In the genomic region with DNA sequence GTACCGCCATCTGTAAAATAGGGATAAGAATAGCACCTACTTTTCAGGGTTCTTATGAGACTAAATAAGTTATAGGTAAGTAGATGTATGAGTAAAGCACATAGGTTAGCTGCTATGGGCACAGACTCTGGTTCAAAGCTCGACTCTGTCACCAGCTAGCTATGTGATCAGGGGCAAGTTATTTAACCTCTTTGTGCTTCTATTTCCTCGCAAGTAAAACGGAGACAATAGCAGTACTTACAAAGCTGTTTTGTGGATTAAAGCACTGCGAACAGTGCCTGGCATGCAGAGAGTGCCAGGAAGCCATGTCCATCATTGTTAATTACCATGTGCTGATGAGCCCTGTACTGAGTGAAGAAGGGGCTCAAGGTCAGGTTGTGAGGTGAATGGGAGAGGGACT, we compare ENCODE assay signal across 15 cellular contexts. TPM values are rescaled to one million over a fixed set of nuclear protein-coding genes. Genes with fewer than 3 reads are reported as not detected.
DNase-seq lines count a peak whose midpoint lies in the region; ATAC-seq, FAIRE-seq and TF ChIP-seq lines count a peak whose summit lies in the region.
"Had no signal": no experiment of that assay in that cellular context is flagged by ENCODE, and none has a peak within 500 bp of the region (broad histone marks: within the 10 kb centered on the region; RNA-seq: fewer than 3 reads in every experiment).

No MANE protein-coding gene starts in this region.

- no peak overlapping the region for H2BK120ac ChIP-seq in H9 (ENCODE audit: low read depth, low read length, poor library complexity, severe bottlenecking)
- no peak overlapping the region for H2BK120ac ChIP-seq in H1 (replicated peaks; ENCODE audit: low read depth, low read length)

- H3K9ac ChIP-seq in H9 (ENCODE audit: extremely low read depth, insufficient read length, low read length) (no peak overlapping the region), H1 (replicated peaks in 1 of 4; ENCODE audit: extremely low read depth in 1 of 4, low read depth in 3 of 4, low read length in 3 of 4) (no peak overlapping the region)

- H4K91ac ChIP-seq in H9 (ENCODE audit: insufficient read length, low read depth, low read length) (no peak overlapping the region), H1 (replicated peaks; ENCODE audit: insufficient read length, low read length) (no peak overlapping the region)

- TF ChIP-seq CTCF in H9 (conservative IDR thresholded peaks at IDR 0.05): no peak
- TF ChIP-seq CTCF in H1 (IDR thresholded peaks at IDR 0.05; ENCODE audit: control extremely low read depth in 1 of 3, insufficient read depth in 1 of 3, low read depth in 1 of 3, low read length in 3 of 3): peak in 1 of 3 experiments; percentile 13; a peak in 1 of 4 replicates
- TF ChIP-seq CTCF in nephron (IDR thresholded peaks at IDR 0.05; ENCODE audit: unreplicated experiment in 3 of 3): no peak
- no peak for TF ChIP-seq CTCF in mesothelial cell of epicardium (IDR thresholded peaks at IDR 0.05; ENCODE audit: unreplicated experiment)

- H3K4me3 Mint-ChIP-seq in CD4-positive, CD25-positive, alpha-beta regulatory T cell: peak overlapping the region in 2 of 4 donors; percentile 57 to 68
- H3K4me3 Mint-ChIP-seq in H9: peak overlapping the region in 1 of 2 experiments; percentile 56; a peak in 1 of 5 replicates
- peak overlapping the region in 2 of 3 experiments; percentile 34 to 44 for H3K4me3 Mint-ChIP-seq in nephron
- no peak overlapping the region for H3K4me3 Mint-ChIP-seq in mesothelial cell of epicardium
- H3K4me3 Mint-ChIP-seq: CD8-positive, alpha-beta T cell had no signal

- no peak for DNase-seq in CD4-positive, CD25-positive, alpha-beta regulatory T cell
- no peak for DNase-seq in H9
- no peak for DNase-seq in H1 (ENCODE audit: low read depth in 1 of 2, low spot score in 2 of 2)
- no peak for DNase-seq in mesothelial cell of epicardium (ENCODE audit: low spot score in 2 of 2, unreplicated experiment in 2 of 2)
- DNase-seq: AML-193; CD8-positive, alpha-beta T cell; DMS 273 treated with DMSO at 0.1 percent for 48 hours; NCI-H146; NCI-H2227 treated with DMSO at 0.1 percent for 48 hours; NCI-H524 treated with DMSO at 0.1 percent for 48 hours; SJCRH30 had no signal

- H2BK12ac ChIP-seq in H9 (ENCODE audit: insufficient read length, low read depth, low read length) (no peak overlapping the region), H1 (ENCODE audit: low read depth, low read length) (peak overlapping the region; percentile 87; the same call in 1 of the 2 replicates)

- peaks cover 0 to 14% (median 7%) of the 10 kb centered on the region in 4 donors for H3K4me1 Mint-ChIP-seq in CD4-positive, CD25-positive, alpha-beta regulatory T cell
- peaks cover 12 to 18% of the 10 kb centered on the region in 2 experiments for H3K4me1 Mint-ChIP-seq in H9
- H3K4me1 Mint-ChIP-seq in nephron: peaks cover 8% of the 10 kb centered on the region
- H3K4me1 Mint-ChIP-seq in mesothelial cell of epicardium: peaks cover 11% of the 10 kb centered on the region

- no peaks in the 10 kb centered on the region for H3K36me3 Mint-ChIP-seq in CD4-positive, CD25-positive, alpha-beta regulatory T cell
- no peaks in the 10 kb centered on the region for H3K36me3 Mint-ChIP-seq in H9 (ENCODE audit: insufficient read depth in 1 of 3, low read depth in 3 of 3)
- H3K36me3 Mint-ChIP-seq in nephron (ENCODE audit: low read depth): no peaks in the 10 kb centered on the region
- no peaks in the 10 kb centered on the region for H3K36me3 Mint-ChIP-seq in mesothelial cell of epicardium
- H3K36me3 Mint-ChIP-seq: CD8-positive, alpha-beta T cell had no signal

- no peaks in the 10 kb centered on the region for H4K20me1 ChIP-seq in H9 (ENCODE audit: control insufficient read depth, insufficient read depth, insufficient read length)
- peaks cover 0 to 3% of the 10 kb centered on the region in 2 experiments for H4K20me1 ChIP-seq in H1 (replicated peaks in 1 of 2; ENCODE audit: control insufficient read depth in 1 of 2, insufficient read depth in 2 of 2, low read length in 2 of 2)

- H2BK15ac ChIP-seq in H9 (ENCODE audit: low read depth, low read length): no peak overlapping the region
- H2BK15ac ChIP-seq in H1 (ENCODE audit: low read length): 0 out of 2 replicates have a peak overlapping the region, but pooled peaks have one; percentile 23

- POLR2A ChIA-PET in H1 (lab: Charles Lee; ENCODE audit: partially characterized antibody): interaction anchor here (1.4 kb wide), 1 partner anchor 12 kb away, joined by 4 read pairs; no protein-coding TSS in a partner anchor

- no peak overlapping the region for H3K14ac ChIP-seq in H9 (ENCODE audit: insufficient read depth, low read length)
- H3K14ac ChIP-seq in H1 (ENCODE audit: insufficient read length): no peak overlapping the region

- no CpG with 5 or more reads among the region's 5 CpGs for WGBS in H9 (ENCODE audit: extremely low coverage, insufficient read length, low lambda C conversion rate)
- 87% methylated on average over 5 of the region's 5 CpGs; no CpG with 5 or more reads in 1 of the 2 experiments for WGBS in H1 (ENCODE audit: extremely low coverage in 1 of 2, insufficient coverage in 1 of 2, insufficient read length in 1 of 2, insufficient replicate concordance in 2 of 2, low coverage in 1 of 2, low lambda C conversion rate in 2 of 2, missing lambda C conversion rate in 1 of 2), 2 experiments

- no peaks in the 10 kb centered on the region for H3K36me3 ChIP-seq in CD4-positive, CD25-positive, alpha-beta regulatory T cell (ENCODE audit: control insufficient read depth, insufficient read depth, low read length)
- no peaks in the 10 kb centered on the region for H3K36me3 ChIP-seq in H1 (ENCODE audit: control insufficient read depth in 2 of 4, insufficient read depth in 4 of 4, low read length in 3 of 4)
- H3K36me3 ChIP-seq: SJCRH30 had no signal

- peak overlapping the region; percentile 46 for H4K5ac ChIP-seq in H9 (ENCODE audit: insufficient read length, low read depth, low read length)
- H4K5ac ChIP-seq in H1 (ENCODE audit: insufficient read length, low read depth, low read length): no peak overlapping the region

- no peak for TF ChIP-seq RAD21 in H1 (IDR thresholded peaks at IDR 0.05 in 1 of 2, conservative IDR thresholded peaks at IDR 0.05 in 1 of 2; ENCODE audit: low read depth in 2 of 2, low read length in 2 of 2)

- no peak overlapping the region for H3K23ac ChIP-seq in H9 (ENCODE audit: insufficient read length, low read depth, low read length)
- no peak overlapping the region for H3K23ac ChIP-seq in H1 (ENCODE audit: insufficient read length)

- no peak for TF ChIP-seq EP300 in H1 (IDR thresholded peaks at IDR 0.05; ENCODE audit: borderline replicate concordance in 1 of 2, low read depth in 2 of 2, low read length in 2 of 2)

- no peak overlapping the region for H3T11ph ChIP-seq in H9 (ENCODE audit: low read length)

- TF ChIP-seq POLR2A in H1 (IDR thresholded peaks at IDR 0.05; ENCODE audit: control extremely low read depth in 1 of 2, low read depth in 2 of 2, low read length in 2 of 2): no peak

- no peak overlapping the region for H2BK20ac ChIP-seq in H9 (ENCODE audit: low read depth, low read length, poor library complexity, severe bottlenecking)
- H2BK20ac ChIP-seq in H1 (ENCODE audit: low read length): no peak overlapping the region

- no peaks in the 10 kb centered on the region for H3K27me3 Mint-ChIP-seq in CD4-positive, CD25-positive, alpha-beta regulatory T cell
- H3K27me3 Mint-ChIP-seq in H9 (ENCODE audit: low read depth) (peaks cover 51% of the 10 kb centered on the region), nephron (ENCODE audit: low read depth) (peaks cover 40% of the 10 kb centered on the region), mesothelial cell of epicardium (ENCODE audit: low read depth) (peaks cover 11% of the 10 kb centered on the region)

- H3K18ac ChIP-seq in H9 (ENCODE audit: insufficient read length, low read depth, low read length) (no peak overlapping the region), H1 (ENCODE audit: extremely low read depth, low read length) (no peak overlapping the region; the same call in 1 of the 2 replicates)

- H2AK5ac ChIP-seq in H9 (ENCODE audit: insufficient read length, low read length) (peak overlapping the region; percentile 51), H1 (ENCODE audit: low read depth, low read length) (peak overlapping the region; percentile 19; the same call in 1 of the 2 replicates)

- peak overlapping the region; percentile 89 for H3K56ac ChIP-seq in H9 (ENCODE audit: insufficient read length, low read depth, low read length)
- H3K56ac ChIP-seq in H1 (replicated peaks; ENCODE audit: insufficient read length, low read depth, low read length): no peak overlapping the region

- FAIRE-seq in H1 (lab: Jason Lieb, UNC): no peak

- H2BK5ac ChIP-seq in H9 (ENCODE audit: insufficient read length, low read length) (no peak overlapping the region), H1 (ENCODE audit: low read depth, low read length) (no peak overlapping the region)

- peak overlapping the region in 2 of 3 donors; percentile 7 to 55 for H3K27ac Mint-ChIP-seq in CD4-positive, CD25-positive, alpha-beta regulatory T cell
- H3K27ac Mint-ChIP-seq in H9 (no peak overlapping the region), nephron (no peak overlapping the region), mesothelial cell of epicardium (no peak overlapping the region)
- H3K27ac Mint-ChIP-seq: CD8-positive, alpha-beta T cell had no signal

- H3K9me3 Mint-ChIP-seq in CD4-positive, CD25-positive, alpha-beta regulatory T cell: no peaks in the 10 kb centered on the region
- H3K9me3 Mint-ChIP-seq in H9 (no peaks in the 10 kb centered on the region), nephron (peaks cover 3% of the 10 kb centered on the region), mesothelial cell of epicardium (no peaks in the 10 kb centered on the region)
- H3K9me3 Mint-ChIP-seq: CD8-positive, alpha-beta T cell had no signal

- no peak overlapping the region for H4K8ac ChIP-seq in H9 (replicated peaks; ENCODE audit: insufficient read length, low read depth, low read length)
- H4K8ac ChIP-seq in H1 (ENCODE audit: extremely low read depth, insufficient read depth, low read length): no peak overlapping the region

- H3K79me1 ChIP-seq in H9 (ENCODE audit: insufficient read depth, low read depth, low read length, poor library complexity, severe bottlenecking) (no peaks in the 10 kb centered on the region), H1 (ENCODE audit: low read depth, low read length) (no peaks in the 10 kb centered on the region)

- H3K4ac ChIP-seq in H9 (ENCODE audit: low read depth, low read length): no peak overlapping the region
- no peak overlapping the region for H3K4ac ChIP-seq in H1 (replicated peaks; ENCODE audit: insufficient read length, low read depth, low read length)

- ATAC-seq in CD4-positive, CD25-positive, alpha-beta regulatory T cell (ENCODE audit: low read depth in 2 of 2): no peak
- ATAC-seq in GM21515 (IDR thresholded peaks at IDR 0.05; ENCODE audit: unreplicated experiment): no peak
- no peak for ATAC-seq in GM19395 (IDR thresholded peaks at IDR 0.05; ENCODE audit: unreplicated experiment)
- ATAC-seq: CD8-positive, alpha-beta T cell had no signal

- H3K27me3 ChIP-seq in CD4-positive, CD25-positive, alpha-beta regulatory T cell (ENCODE audit: control insufficient read depth, insufficient read depth, low read length): no peaks in the 10 kb centered on the region
- peaks cover 4% of the 10 kb centered on the region; the same call in 1 of the 2 replicates for H3K27me3 ChIP-seq in H9 (ENCODE audit: insufficient read depth, low read length)
- peaks cover 3 to 26% (median 21%) of the 10 kb centered on the region in 4 experiments for H3K27me3 ChIP-seq in H1 (replicated peaks in 1 of 4; ENCODE audit: control insufficient read depth in 3 of 4, extremely low read depth in 1 of 4, insufficient read depth in 3 of 4, low read length in 3 of 4)
- H3K27me3 ChIP-seq: SJCRH30 had no signal

- H3K23me2 ChIP-seq in H9 (ENCODE audit: insufficient read length, low read depth, low read length, poor library complexity, severe bottlenecking) (peaks cover 7% of the 10 kb centered on the region), H1 (ENCODE audit: low read depth, low read length) (peaks cover 6% of the 10 kb centered on the region; the same call in 1 of the 2 replicates)

- H3K27ac ChIP-seq in CD4-positive, CD25-positive, alpha-beta regulatory T cell (ENCODE audit: insufficient read depth, low read length, poor library complexity, severe bottlenecking): no peak overlapping the region
- H3K27ac ChIP-seq in H9 (ENCODE audit: insufficient read length, low read depth, low read length) (no peak overlapping the region), H1 (ENCODE audit: low read depth, low read length) (no peak overlapping the region)
- H3K27ac ChIP-seq: RWPE1, SJCRH30 had no signal

- peaks cover 10% of the 10 kb centered on the region for H3K4me1 ChIP-seq in CD4-positive, CD25-positive, alpha-beta regulatory T cell (ENCODE audit: control insufficient read depth, insufficient read depth, low read length, poor library complexity, severe bottlenecking)
- H3K4me1 ChIP-seq in H9 (ENCODE audit: insufficient read depth, low read length) (no peaks in the 10 kb centered on the region), H1 (replicated peaks in 1 of 4; ENCODE audit: control insufficient read depth in 3 of 4, insufficient read depth in 4 of 4, low read length in 3 of 4) (peaks cover 0 to 8% (median 2%) of the 10 kb centered on the region in 4 experiments; a peak in 2 of 7 replicates)
- H3K4me1 ChIP-seq: SJCRH30 had no signal

- no peak overlapping the region for H3K4me2 ChIP-seq in H9 (ENCODE audit: insufficient read depth, insufficient read length, low read length)
- no peak overlapping the region for H3K4me2 ChIP-seq in H1 (ENCODE audit: insufficient read depth in 1 of 2, low read depth in 2 of 2, low read length in 2 of 2)

- no peaks in the 10 kb centered on the region for H3K79me2 ChIP-seq in H9 (ENCODE audit: insufficient read depth, low read length)
- no peaks in the 10 kb centered on the region for H3K79me2 ChIP-seq in H1 (ENCODE audit: control insufficient read depth in 1 of 2, insufficient read depth in 2 of 2, low read length in 2 of 2)

- CTCF ChIA-PET in H1 (lab: Charles Lee; ENCODE audit: partially characterized antibody): interaction anchor here (1.5 to 3.5 kb wide), 3 partner anchors 19 to 27 kb away, joined by 3 to 16 read pairs (median 10); no protein-coding TSS in a partner anchor

- H2AFZ ChIP-seq in H9 (ENCODE audit: low read length) (no peak overlapping the region), H1 (ENCODE audit: low read length) (no peak overlapping the region)

- no peak overlapping the region for H3K4me3 ChIP-seq in CD4-positive, CD25-positive, alpha-beta regulatory T cell (ENCODE audit: low read depth, low read length)
- no peak overlapping the region for H3K4me3 ChIP-seq in H1 (ENCODE audit: extremely low read depth in 1 of 4, insufficient read depth in 2 of 4, low read depth in 3 of 4, low read length in 4 of 4)
- H3K4me3 ChIP-seq: SJCRH30 had no signal

- no peaks in the 10 kb centered on the region for H3K9me3 ChIP-seq in CD4-positive, CD25-positive, alpha-beta regulatory T cell (ENCODE audit: control insufficient read depth in 2 of 2, low read length in 2 of 2)
- H3K9me3 ChIP-seq in H9 (ENCODE audit: control insufficient read depth, low read depth, low read length) (no peaks in the 10 kb centered on the region), H1 (ENCODE audit: insufficient read depth in 2 of 2, low read depth in 1 of 2, low read length in 1 of 2) (no peaks in the 10 kb centered on the region)
- H3K9me3 ChIP-seq: SJCRH30 had no signal

RNA-seq across cellular contexts. Expression of a gene that starts 1.9 kb away (rescaled TPM):
- 3.7 TPM for total RNA-seq in CD4-positive, CD25-positive, alpha-beta regulatory T cell
- 1 to 10 TPM; 2.7 to 6.5 (median 5.7) TPM for polyA plus RNA-seq in CD4-positive, CD25-positive, alpha-beta regulatory T cell
- 0.15 TPM in 1 of 2 replicates, not detected in the other for total RNA-seq in H9 (2021)
- 0.20 TPM in 1 of 2 replicates, not detected in the other for total RNA-seq in H1 (2021; fragmentation: NEBNext Ultra II Directional; extraction: Animal tissue kit (Norgen Biotek cat#: 25700))
- 0.17 and 0.20 TPM in 2 replicates for polyA plus RNA-seq in H1 (2011; rRNA removed)
- polyA plus RNA-seq in H1 (2011; cell fraction: cytosol; rRNA removed): 0.19 TPM
- polyA plus RNA-seq in H1 (2011; cell fraction: nucleus; rRNA removed): 0.34 TPM
- 0.23 to 0.32 TPM (median 0.24 TPM) in 3 of 4 replicates, not detected in the other for polyA plus RNA-seq in H1 (2012, experiment 1 of 2)
- 0.22 TPM for polyA plus RNA-seq in H1 (2012, experiment 2 of 2)
- polyA plus RNA-seq in H1 (2013, experiment 1 of 2): 0.85 TPM
- 0.94 TPM for polyA plus RNA-seq in H1 (2013, experiment 2 of 2)
- polyA minus RNA-seq in H1 (2011; rRNA and poly(A)+ RNA removed): 0.66 TPM in 1 of 2 replicates, not detected in the other
- polyA minus RNA-seq in H1 (2011; cell fraction: cytosol; rRNA and poly(A)+ RNA removed): not detected
- not detected for polyA minus RNA-seq in H1 (2011; cell fraction: nucleus; rRNA and poly(A)+ RNA removed)
- 1.5 to 1.9 TPM (median 1.7 TPM) in 3 replicates for total RNA-seq in mesothelial cell of epicardium

Comparison
In these comparisons a context has a peak if more than half of its experiments do, and no peak if none do; other contexts are left out.
1. H3K27ac Mint-ChIP-seq: peak in CD4-positive, CD25-positive, alpha-beta regulatory T cell (2 of 3); none in H9 (0 of 3), nephron (0 of 3) and mesothelial cell of epicardium (single experiment).